In genomic region chr17:48908047-48908843, GRCh38 we compare ENCODE assay signal across 1 cellular context.
TF ChIP-seq lines count a peak whose summit lies in the region.

UBE2Z (plus strand) TSS chr17:48908407; CDS start chr17:48908504, 97 bp downstream.

TF ChIP-seq in SK-N-SH, 30 proteins besides CTCF, POLR2A, EP300 and RAD21 (continued from another document):
- no peak; the same call in 1 of the 2 replicates for TF ChIP-seq JUND (IDR thresholded peaks at IDR 0.05)
- peak; percentile 63; the same call in 1 of the 2 replicates for TF ChIP-seq MXI1 (IDR thresholded peaks at IDR 0.05; ENCODE audit: low read depth, low read length)
- no peak for TF ChIP-seq USF2 (IDR thresholded peaks at IDR 0.05; ENCODE audit: borderline replicate concordance, low read depth, low read length)
- peak; percentile 95 for TF ChIP-seq SIN3A (IDR thresholded peaks at IDR 0.05; ENCODE audit: borderline replicate concordance, low read depth, low read length)
- no peak for TF ChIP-seq TEAD4 (IDR thresholded peaks at IDR 0.05; ENCODE audit: borderline replicate concordance, insufficient read depth)
- peak; percentile 79; the same call in 1 of the 2 replicates for TF ChIP-seq ZBTB33 (IDR thresholded peaks at IDR 0.05; ENCODE audit: borderline replicate concordance, low read depth)
- peak; percentile 90 for TF ChIP-seq CHD2 (IDR thresholded peaks at IDR 0.05; ENCODE audit: low read length, partially characterized antibody)
